8 cellular contexts compared by ENCODE assay signal in genomic region chr14:32203928-32204357, GRCh38. TPM values are rescaled to one million over a fixed set of nuclear protein-coding genes. Genes with fewer than 3 reads are reported as not detected.
DNase-seq lines count a peak whose midpoint lies in the region; ATAC-seq and TF ChIP-seq lines count a peak whose summit lies in the region.

No MANE protein-coding gene starts in this region.

- no peak for TF ChIP-seq CTCF in GM20000 (IDR thresholded peaks at IDR 0.05; ENCODE audit: extremely low read depth, missing control alignments)

- H3K4me3 Mint-ChIP-seq in immature natural killer cell: peak overlapping the region; percentile 83 to 92 (median 88)

- no peaks in the 10 kb centered on the region for H3K36me3 Mint-ChIP-seq in immature natural killer cell

- peaks cover 35 to 39% of the 10 kb centered on the region in 2 donors for H3K4me1 Mint-ChIP-seq in immature natural killer cell

- no peaks in the 10 kb centered on the region for H3K9me3 Mint-ChIP-seq in immature natural killer cell

- peak; percentile 15 for DNase-seq in ELF-1 (ENCODE audit: low read depth, low spot score)
- peak; percentile 92 for DNase-seq in NCI-H2029 (lab: John Stamatoyannopoulos, UW)
- peak in 2 of 3 donors; percentile 2 to 4 for DNase-seq in immature natural killer cell
- peak; percentile 25 for DNase-seq in stimulated activated CD4-positive, alpha-beta T cell treated with anti-CD3 and anti-CD28 coated beads, Interleukin-4, amount 100 ng/mL, for 24 hours
- DNase-seq in DMS 273 treated with DMSO at 0.1 percent for 48 hours (lab: John Stamatoyannopoulos, UW): no peak
- DNase-seq in GM20000 (ENCODE audit: low spot score): no peak

- H3K27ac Mint-ChIP-seq in immature natural killer cell: peak overlapping the region; percentile 30 to 96 (median 84)

- no peak for ATAC-seq in HG02840 (IDR thresholded peaks at IDR 0.05; ENCODE audit: low FRiP score, unreplicated experiment)

- peaks cover 24 to 27% (median 26%) of the 10 kb centered on the region in 3 donors for H3K27me3 Mint-ChIP-seq in immature natural killer cell (ENCODE audit: low read depth in 3 of 3)

- H3K27ac ChIP-seq in angular gyrus (ENCODE audit: low read depth, low read length): peak overlapping the region; percentile 56

RNA-seq across cellular contexts. Expression of gene RNU6-8, which starts 0.9 kb away (rescaled TPM):
- not detected for polyA plus RNA-seq in immature natural killer cell

RNA-seq across cellular contexts. Expression of gene RNU6-7, which starts 2.1 kb away (rescaled TPM):
- polyA plus RNA-seq in immature natural killer cell: not detected

Comparison
In these comparisons a context has a peak if more than half of its experiments do, and no peak if none do; other contexts are left out.
1. DNase-seq: peak in ELF-1 (single experiment), NCI-H2029 (single experiment), immature natural killer cell (2 of 3) and stimulated activated CD4-positive, alpha-beta T cell treated with anti-CD3 and anti-CD28 coated beads, Interleukin-4, amount 100 ng/mL, for 24 hours (single experiment); none in DMS 273 treated with DMSO at 0.1 percent for 48 hours (single experiment) and GM20000 (single experiment).